ENCODE assay signal across 1 cellular context in the genomic region with DNA sequence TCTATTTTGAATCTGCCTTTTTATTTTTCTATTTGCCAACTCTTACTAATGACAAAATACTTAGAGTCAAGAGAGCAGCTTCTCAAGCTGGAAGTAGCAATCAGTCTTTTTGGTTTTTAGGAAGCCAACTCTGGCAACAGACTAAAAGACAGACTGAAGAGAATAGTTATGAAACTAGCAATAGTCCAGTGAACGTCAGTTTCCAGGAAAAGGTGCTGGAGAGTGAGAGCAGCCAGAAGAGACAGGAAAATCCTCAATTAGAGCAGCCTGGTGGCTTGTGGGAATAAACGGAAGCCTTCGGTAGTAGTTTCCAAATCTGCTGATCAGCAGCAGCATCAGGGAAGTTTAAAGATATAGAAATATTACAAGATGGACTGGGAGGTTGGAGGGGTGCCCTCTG.
TF ChIP-seq lines count a peak whose summit lies in the region.

No MANE protein-coding gene starts in this region.

TF ChIP-seq in IMR-90, 13 proteins besides CTCF, POLR2A, EP300 and RAD21:
- no peak for TF ChIP-seq MAZ (IDR thresholded peaks at IDR 0.05; ENCODE audit: borderline replicate concordance, low read depth, low read length)
- TF ChIP-seq NFE2L2 (IDR thresholded peaks at IDR 0.05; ENCODE audit: low read depth, low read length): no peak
- TF ChIP-seq MAFK (IDR thresholded peaks at IDR 0.05; ENCODE audit: low read depth, low read length): no peak
- no peak for TF ChIP-seq BHLHE40 (IDR thresholded peaks at IDR 0.05; ENCODE audit: low read depth, low read length)
- no peak for TF ChIP-seq SMC3 (IDR thresholded peaks at IDR 0.05; ENCODE audit: low read depth, low read length)
- TF ChIP-seq RCOR1 (IDR thresholded peaks at IDR 0.05; ENCODE audit: insufficient replicate concordance, low read length): no peak
- TF ChIP-seq, protein P1, sequence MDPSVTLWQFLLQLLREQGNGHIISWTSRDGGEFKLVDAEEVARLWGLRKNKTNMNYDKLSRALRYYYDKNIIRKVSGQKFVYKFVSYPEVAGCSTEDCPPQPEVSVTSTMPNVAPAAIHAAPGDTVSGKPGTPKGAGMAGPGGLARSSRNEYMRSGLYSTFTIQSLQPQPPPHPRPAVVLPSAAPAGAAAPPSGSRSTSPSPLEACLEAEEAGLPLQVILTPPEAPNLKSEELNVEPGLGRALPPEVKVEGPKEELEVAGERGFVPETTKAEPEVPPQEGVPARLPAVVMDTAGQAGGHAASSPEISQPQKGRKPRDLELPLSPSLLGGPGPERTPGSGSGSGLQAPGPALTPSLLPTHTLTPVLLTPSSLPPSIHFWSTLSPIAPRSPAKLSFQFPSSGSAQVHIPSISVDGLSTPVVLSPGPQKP (IDR thresholded peaks at IDR 0.05; ENCODE audit: borderline replicate concordance, low read depth, low read length): no peak
- TF ChIP-seq RFX5 (IDR thresholded peaks at IDR 0.05; ENCODE audit: low read depth, low read length): no peak
- no peak for TF ChIP-seq CEBPB (IDR thresholded peaks at IDR 0.05; ENCODE audit: low read depth, low read length)
- TF ChIP-seq FOS (IDR thresholded peaks at IDR 0.05; ENCODE audit: low read depth, low read length): no peak
- TF ChIP-seq MXI1 (IDR thresholded peaks at IDR 0.05; ENCODE audit: borderline replicate concordance, low read depth, low read length): no peak
- TF ChIP-seq, protein P2, sequence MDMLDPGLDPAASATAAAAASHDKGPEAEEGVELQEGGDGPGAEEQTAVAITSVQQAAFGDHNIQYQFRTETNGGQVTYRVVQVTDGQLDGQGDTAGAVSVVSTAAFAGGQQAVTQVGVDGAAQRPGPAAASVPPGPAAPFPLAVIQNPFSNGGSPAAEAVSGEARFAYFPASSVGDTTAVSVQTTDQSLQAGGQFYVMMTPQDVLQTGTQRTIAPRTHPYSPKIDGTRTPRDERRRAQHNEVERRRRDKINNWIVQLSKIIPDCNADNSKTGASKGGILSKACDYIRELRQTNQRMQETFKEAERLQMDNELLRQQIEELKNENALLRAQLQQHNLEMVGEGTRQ (IDR thresholded peaks at IDR 0.05; ENCODE audit: low read depth, low read length): no peak
- TF ChIP-seq CHD1 (IDR thresholded peaks at IDR 0.05; ENCODE audit: low read depth, low read length): no peak
TF ChIP-seq in IMR-90: peak in this region for 0.
